Comparison of ENCODE assay signal across 1 cellular context in the genomic region with DNA sequence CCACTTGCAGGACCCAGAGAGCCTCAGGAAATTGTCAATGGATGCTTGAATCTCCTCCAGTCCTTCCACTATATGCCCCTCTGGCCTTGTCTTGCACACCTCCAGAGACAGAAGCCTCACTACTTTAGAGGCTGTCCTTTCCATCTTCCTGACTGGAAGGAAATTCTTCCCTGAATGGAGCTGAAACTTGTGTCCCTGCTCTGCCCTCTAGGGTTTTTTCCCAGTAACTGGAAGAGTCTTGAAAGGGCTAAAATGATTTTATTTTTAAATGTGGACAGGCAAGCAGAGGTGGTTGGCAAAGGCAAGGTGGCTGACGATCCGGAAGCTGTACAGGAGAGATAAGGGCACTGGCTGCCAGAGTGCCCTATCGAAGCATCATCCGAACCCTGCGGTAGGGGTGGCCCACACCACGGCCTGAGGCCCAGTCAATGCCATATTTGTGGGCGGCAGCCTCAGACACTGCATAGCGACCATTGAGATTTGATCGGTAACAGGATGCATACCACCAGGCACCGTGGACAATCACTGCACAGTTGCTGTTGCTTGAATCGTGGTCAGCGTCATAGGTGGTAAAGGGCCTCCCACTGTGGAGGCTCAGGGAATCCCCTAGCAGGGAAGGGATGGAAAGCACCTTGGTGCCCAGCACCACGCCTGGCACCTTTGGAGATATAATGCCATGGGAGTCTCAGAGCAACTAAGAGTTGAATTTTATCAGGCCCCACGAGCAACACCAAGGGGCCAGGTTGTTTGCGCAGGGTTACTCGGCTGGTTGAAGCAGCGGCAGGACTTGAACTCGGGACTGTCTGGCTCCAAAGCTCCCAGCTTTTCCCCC.
TF ChIP-seq lines count a peak whose summit lies in the region.

No MANE protein-coding gene starts in this region.

TF ChIP-seq in H1, 55 proteins besides CTCF, POLR2A, EP300 and RAD21:
- no peak for TF ChIP-seq POLR2AphosphoS5 (IDR thresholded peaks at IDR 0.05; ENCODE audit: low read depth, low read length)
- no peak for TF ChIP-seq BCL11A (IDR thresholded peaks at IDR 0.05; ENCODE audit: low read depth in 2 of 2, low read length in 2 of 2)
- TF ChIP-seq PHF8 (conservative IDR thresholded peaks at IDR 0.05; ENCODE audit: low read depth, low read length) = no peak
- no peak for TF ChIP-seq POU5F1 (IDR thresholded peaks at IDR 0.05; ENCODE audit: low read depth, low read length)
- no peak for TF ChIP-seq MAFK (IDR thresholded peaks at IDR 0.05; ENCODE audit: low read depth, low read length)
- TF ChIP-seq JUN (IDR thresholded peaks at IDR 0.05; ENCODE audit: low read depth, low read length) = no peak
- no peak for TF ChIP-seq HDAC2 (IDR thresholded peaks at IDR 0.05; ENCODE audit: borderline replicate concordance in 1 of 2, low read depth in 2 of 2, low read length in 2 of 2)
- TF ChIP-seq EGR1 (IDR thresholded peaks at IDR 0.05; ENCODE audit: borderline replicate concordance, low read depth, low read length) = no peak
- no peak for TF ChIP-seq GTF2F1 (IDR thresholded peaks at IDR 0.05; ENCODE audit: borderline replicate concordance, low read depth, low read length)
- no peak for TF ChIP-seq JUND (IDR thresholded peaks at IDR 0.05; ENCODE audit: low read length)
- TF ChIP-seq SP1 (IDR thresholded peaks at IDR 0.05; ENCODE audit: low read depth, low read length) = no peak
- no peak for TF ChIP-seq CBX8 (IDR thresholded peaks at IDR 0.05; ENCODE audit: borderline replicate concordance, low read depth, low read length)
- TF ChIP-seq, protein P1, sequence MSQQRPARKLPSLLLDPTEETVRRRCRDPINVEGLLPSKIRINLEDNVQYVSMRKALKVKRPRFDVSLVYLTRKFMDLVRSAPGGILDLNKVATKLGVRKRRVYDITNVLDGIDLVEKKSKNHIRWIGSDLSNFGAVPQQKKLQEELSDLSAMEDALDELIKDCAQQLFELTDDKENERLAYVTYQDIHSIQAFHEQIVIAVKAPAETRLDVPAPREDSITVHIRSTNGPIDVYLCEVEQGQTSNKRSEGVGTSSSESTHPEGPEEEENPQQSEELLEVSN (IDR thresholded peaks at IDR 0.05) = no peak
- no peak for TF ChIP-seq CTBP2 (IDR thresholded peaks at IDR 0.05; ENCODE audit: borderline replicate concordance, insufficient read depth, insufficient read length, low read length)
- TF ChIP-seq BACH1 (IDR thresholded peaks at IDR 0.05; ENCODE audit: low read length) = no peak
